19 cellular contexts compared by ENCODE assay signal in the genomic region with DNA sequence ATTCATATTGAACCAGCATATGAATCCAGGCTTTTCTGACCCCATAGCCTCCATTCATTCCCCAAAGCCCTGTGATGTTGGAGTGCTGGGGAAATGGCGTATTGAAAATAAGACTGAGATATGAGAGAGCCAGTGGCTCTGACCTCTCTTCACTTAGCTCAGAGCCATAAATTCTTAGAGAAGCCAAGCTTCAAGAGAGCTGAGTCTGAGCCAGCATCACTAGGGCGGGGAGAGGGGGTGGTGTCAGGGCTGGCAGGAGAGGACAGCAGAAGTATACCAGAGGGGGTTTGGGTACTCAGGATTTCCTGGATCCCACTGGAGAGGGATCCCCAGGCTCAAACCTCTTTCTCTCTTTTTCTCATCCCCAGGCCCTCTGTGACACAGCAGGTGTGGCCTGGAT. TPM values are rescaled to one million over a fixed set of nuclear protein-coding genes. Genes with fewer than 3 reads are reported as not detected.
"Had no signal": no experiment of that assay in that cellular context is flagged by ENCODE, and none has a peak within 500 bp of the region (broad histone marks: within the 10 kb centered on the region; RNA-seq: fewer than 3 reads in every experiment).

No MANE protein-coding gene starts in this region.

- H3K4me1 ChIP-seq: SJCRH30 had no signal

- H3K27ac ChIP-seq: SJCRH30 had no signal

- DNase-seq: Karpas-422, KG1, MG63, NCI-H1092 treated with DMSO at 0.1 percent for 48 hours, NCI-H1436, NCI-H2029, NCI-H2081 treated with DMSO at 0.1 percent for 48 hours, NCI-H2171, NCI-H226, NCI-H510A, NCI-H524 treated with DMSO at 0.1 percent for 48 hours, NCI-H69, NCI-H774, RPMI8226, SHP77 treated with DMSO at 0.1 percent for 48 hours, SJCRH30 had no signal

- H3K9me3 ChIP-seq: MG63, SJCRH30 had no signal

- H3K36me3 ChIP-seq: MG63, SJCRH30 had no signal

- FAIRE-seq: RCC 7860 had no signal

- ATAC-seq: SK-N-SH treated with all-trans-retinoic acid at 6 μM for 48 hours had no signal

- H3K4me3 ChIP-seq: MG63, SJCRH30 had no signal

- H3K27me3 ChIP-seq: MG63, SJCRH30 had no signal

RNA-seq across cellular contexts. Expression of a gene that starts 16.7 kb away (rescaled TPM):
- total RNA-seq: HT-29, SJCRH30 had no signal

RNA-seq across cellular contexts. Expression of a gene that starts 32.1 kb away (rescaled TPM):
- total RNA-seq: HT-29 had no signal
